ENCODE assay signal across 1 cellular context in the genomic region with DNA sequence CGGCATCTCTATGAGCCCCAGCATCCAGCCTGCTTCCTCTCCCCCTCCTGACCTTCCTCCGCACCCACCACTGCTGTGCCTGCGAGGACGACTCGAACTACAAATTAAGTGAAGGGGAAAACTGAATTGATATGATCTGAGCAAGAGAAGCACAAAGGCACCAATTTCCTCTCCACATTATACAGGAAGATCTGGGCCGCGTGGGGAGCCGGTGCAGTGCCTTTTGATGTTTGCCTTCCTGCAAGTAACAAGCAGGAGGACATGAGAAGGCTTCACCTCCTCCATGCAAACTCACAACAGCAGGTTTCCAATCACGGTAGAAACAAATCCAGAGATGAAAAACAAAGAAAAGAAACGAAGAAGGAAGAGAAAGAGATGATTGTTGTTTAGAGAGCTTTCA.
TF ChIP-seq lines count a peak whose summit lies in the region.

No MANE protein-coding gene starts in this region.

TF ChIP-seq in GM23338, 12 proteins besides CTCF, POLR2A, EP300 and RAD21 (continued from another document):
- TF ChIP-seq, protein P1, sequence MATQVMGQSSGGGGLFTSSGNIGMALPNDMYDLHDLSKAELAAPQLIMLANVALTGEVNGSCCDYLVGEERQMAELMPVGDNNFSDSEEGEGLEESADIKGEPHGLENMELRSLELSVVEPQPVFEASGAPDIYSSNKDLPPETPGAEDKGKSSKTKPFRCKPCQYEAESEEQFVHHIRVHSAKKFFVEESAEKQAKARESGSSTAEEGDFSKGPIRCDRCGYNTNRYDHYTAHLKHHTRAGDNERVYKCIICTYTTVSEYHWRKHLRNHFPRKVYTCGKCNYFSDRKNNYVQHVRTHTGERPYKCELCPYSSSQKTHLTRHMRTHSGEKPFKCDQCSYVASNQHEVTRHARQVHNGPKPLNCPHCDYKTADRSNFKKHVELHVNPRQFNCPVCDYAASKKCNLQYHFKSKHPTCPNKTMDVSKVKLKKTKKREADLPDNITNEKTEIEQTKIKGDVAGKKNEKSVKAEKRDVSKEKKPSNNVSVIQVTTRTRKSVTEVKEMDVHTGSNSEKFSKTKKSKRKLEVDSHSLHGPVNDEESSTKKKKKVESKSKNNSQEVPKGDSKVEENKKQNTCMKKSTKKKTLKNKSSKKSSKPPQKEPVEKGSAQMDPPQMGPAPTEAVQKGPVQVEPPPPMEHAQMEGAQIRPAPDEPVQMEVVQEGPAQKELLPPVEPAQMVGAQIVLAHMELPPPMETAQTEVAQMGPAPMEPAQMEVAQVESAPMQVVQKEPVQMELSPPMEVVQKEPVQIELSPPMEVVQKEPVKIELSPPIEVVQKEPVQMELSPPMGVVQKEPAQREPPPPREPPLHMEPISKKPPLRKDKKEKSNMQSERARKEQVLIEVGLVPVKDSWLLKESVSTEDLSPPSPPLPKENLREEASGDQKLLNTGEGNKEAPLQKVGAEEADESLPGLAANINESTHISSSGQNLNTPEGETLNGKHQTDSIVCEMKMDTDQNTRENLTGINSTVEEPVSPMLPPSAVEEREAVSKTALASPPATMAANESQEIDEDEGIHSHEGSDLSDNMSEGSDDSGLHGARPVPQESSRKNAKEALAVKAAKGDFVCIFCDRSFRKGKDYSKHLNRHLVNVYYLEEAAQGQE (IDR thresholded peaks at IDR 0.05; ENCODE audit: unreplicated experiment): no peak
- no peak for TF ChIP-seq CREB1 (CRISPR knock-in tag; IDR thresholded peaks at IDR 0.05; ENCODE audit: low read depth)
- TF ChIP-seq, protein P2, sequence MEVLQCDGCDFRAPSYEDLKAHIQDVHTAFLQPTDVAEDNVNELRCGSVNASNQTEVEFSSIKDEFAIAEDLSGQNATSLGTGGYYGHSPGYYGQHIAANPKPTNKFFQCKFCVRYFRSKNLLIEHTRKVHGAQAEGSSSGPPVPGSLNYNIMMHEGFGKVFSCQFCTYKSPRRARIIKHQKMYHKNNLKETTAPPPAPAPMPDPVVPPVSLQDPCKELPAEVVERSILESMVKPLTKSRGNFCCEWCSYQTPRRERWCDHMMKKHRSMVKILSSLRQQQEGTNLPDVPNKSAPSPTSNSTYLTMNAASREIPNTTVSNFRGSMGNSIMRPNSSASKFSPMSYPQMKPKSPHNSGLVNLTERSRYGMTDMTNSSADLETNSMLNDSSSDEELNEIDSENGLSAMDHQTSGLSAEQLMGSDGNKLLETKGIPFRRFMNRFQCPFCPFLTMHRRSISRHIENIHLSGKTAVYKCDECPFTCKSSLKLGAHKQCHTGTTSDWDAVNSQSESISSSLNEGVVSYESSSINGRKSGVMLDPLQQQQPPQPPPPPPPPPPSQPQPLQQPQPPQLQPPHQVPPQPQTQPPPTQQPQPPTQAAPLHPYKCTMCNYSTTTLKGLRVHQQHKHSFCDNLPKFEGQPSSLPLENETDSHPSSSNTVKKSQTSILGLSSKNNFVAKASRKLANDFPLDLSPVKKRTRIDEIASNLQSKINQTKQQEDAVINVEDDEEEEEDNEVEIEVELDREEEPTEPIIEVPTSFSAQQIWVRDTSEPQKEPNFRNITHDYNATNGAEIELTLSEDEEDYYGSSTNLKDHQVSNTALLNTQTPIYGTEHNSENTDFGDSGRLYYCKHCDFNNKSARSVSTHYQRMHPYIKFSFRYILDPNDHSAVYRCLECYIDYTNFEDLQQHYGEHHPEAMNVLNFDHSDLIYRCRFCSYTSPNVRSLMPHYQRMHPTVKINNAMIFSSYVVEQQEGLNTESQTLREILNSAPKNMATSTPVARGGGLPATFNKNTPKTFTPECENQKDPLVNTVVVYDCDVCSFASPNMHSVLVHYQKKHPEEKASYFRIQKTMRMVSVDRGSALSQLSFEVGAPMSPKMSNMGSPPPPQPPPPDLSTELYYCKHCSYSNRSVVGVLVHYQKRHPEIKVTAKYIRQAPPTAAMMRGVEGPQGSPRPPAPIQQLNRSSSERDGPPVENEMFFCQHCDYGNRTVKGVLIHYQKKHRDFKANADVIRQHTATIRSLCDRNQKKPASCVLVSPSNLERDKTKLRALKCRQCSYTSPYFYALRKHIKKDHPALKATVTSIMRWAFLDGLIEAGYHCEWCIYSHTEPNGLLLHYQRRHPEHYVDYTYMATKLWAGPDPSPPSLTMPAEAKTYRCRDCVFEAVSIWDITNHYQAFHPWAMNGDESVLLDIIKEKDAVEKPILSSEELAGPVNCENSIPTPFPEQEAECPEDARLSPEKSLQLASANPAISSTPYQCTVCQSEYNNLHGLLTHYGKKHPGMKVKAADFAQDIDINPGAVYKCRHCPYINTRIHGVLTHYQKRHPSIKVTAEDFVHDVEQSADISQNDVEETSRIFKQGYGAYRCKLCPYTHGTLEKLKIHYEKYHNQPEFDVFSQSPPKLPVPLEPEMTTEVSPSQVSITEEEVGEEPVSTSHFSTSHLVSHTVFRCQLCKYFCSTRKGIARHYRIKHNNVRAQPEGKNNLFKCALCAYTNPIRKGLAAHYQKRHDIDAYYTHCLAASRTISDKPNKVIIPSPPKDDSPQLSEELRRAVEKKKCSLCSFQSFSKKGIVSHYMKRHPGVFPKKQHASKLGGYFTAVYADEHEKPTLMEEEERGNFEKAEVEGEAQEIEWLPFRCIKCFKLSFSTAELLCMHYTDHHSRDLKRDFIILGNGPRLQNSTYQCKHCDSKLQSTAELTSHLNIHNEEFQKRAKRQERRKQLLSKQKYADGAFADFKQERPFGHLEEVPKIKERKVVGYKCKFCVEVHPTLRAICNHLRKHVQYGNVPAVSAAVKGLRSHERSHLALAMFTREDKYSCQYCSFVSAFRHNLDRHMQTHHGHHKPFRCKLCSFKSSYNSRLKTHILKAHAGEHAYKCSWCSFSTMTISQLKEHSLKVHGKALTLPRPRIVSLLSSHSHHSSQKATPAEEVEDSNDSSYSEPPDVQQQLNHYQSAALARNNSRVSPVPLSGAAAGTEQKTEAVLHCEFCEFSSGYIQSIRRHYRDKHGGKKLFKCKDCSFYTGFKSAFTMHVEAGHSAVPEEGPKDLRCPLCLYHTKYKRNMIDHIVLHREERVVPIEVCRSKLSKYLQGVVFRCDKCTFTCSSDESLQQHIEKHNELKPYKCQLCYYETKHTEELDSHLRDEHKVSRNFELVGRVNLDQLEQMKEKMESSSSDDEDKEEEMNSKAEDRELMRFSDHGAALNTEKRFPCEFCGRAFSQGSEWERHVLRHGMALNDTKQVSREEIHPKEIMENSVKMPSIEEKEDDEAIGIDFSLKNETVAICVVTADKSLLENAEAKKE (CRISPR knock-in tag; IDR thresholded peaks at IDR 0.05): no peak
- TF ChIP-seq, protein P3, sequence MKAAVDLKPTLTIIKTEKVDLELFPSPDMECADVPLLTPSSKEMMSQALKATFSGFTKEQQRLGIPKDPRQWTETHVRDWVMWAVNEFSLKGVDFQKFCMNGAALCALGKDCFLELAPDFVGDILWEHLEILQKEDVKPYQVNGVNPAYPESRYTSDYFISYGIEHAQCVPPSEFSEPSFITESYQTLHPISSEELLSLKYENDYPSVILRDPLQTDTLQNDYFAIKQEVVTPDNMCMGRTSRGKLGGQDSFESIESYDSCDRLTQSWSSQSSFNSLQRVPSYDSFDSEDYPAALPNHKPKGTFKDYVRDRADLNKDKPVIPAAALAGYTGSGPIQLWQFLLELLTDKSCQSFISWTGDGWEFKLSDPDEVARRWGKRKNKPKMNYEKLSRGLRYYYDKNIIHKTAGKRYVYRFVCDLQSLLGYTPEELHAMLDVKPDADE (IDR thresholded peaks at IDR 0.05): no peak
